Comparison of ENCODE assay signal across 12 cellular contexts in the genomic region with DNA sequence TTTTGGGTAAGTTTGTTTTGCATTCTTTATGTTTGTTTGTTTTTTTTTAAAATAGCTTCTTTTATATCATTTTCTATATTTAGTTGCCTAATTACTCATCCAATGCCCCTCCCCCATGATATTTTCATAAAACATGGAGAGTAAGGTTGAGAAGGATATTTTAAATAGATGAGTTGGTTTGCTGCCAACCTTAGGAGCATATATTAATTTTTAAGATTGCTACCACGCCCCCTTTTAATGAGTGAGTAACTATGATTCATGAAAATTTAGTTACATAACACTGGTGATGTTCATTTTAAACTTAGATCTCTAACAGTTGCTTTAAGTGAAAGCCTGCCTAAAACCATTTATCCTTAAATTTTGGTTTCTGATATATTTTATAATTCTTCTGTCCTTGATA. TPM values are rescaled to one million over a fixed set of nuclear protein-coding genes. Genes with fewer than 3 reads are reported as not detected.
A peak's percentile ranks its signal among the peaks of the same experiment; 100 is the strongest.
DNase-seq lines count a peak whose midpoint lies in the region; ATAC-seq, FAIRE-seq and TF ChIP-seq lines count a peak whose summit lies in the region.
"Had no signal": no experiment of that assay in that cellular context is flagged by ENCODE, and none has a peak within 500 bp of the region (broad histone marks: within the 10 kb centered on the region; RNA-seq: fewer than 3 reads in every experiment).

No MANE protein-coding gene starts in this region.

- no peaks in the 10 kb centered on the region for H3K27me3 Mint-ChIP-seq in activated naive CD4-positive, alpha-beta T cell treated with anti-CD3 and anti-CD28 coated beads, Interleukin-2, amount 50 U/mL, for 24 hours
- no peaks in the 10 kb centered on the region for H3K27me3 Mint-ChIP-seq in stimulated activated naive CD8-positive, alpha-beta T cell treated with anti-CD3 and anti-CD28 coated beads, Interleukin-15, amount 100 ng/mL, for 72 hours
- H3K27me3 Mint-ChIP-seq: IgD-negative memory B cell had no signal

- no peaks in the 10 kb centered on the region for H3K9me3 ChIP-seq in effector memory CD4-positive, alpha-beta T cell (ENCODE audit: control insufficient read depth, low read length)
- no peaks in the 10 kb centered on the region for H3K9me3 ChIP-seq in small intestine (ENCODE audit: control insufficient read depth, low read depth)
- H3K9me3 ChIP-seq: uterus had no signal

- H3K36me3 ChIP-seq in effector memory CD4-positive, alpha-beta T cell (ENCODE audit: control insufficient read depth, insufficient read depth, low read length) = peaks cover 69% of the 10 kb centered on the region
- peaks cover 13 to 22% of the 10 kb centered on the region in 2 donors for H3K36me3 ChIP-seq in small intestine (ENCODE audit: control insufficient read depth in 2 of 2, insufficient read depth in 2 of 2, low read length in 2 of 2)
- H3K36me3 ChIP-seq: uterus had no signal

- peak overlapping the region; percentile 49 for H3K27ac ChIP-seq in effector memory CD4-positive, alpha-beta T cell (ENCODE audit: insufficient read depth, low read length, poor library complexity, severe bottlenecking)
- no peak overlapping the region for H3K27ac ChIP-seq in small intestine (ENCODE audit: low read depth in 1 of 2, low read length in 1 of 2)
- H3K27ac ChIP-seq: uterus had no signal

- DNase-seq in activated naive CD4-positive, alpha-beta T cell treated with anti-CD3 and anti-CD28 coated beads, Interleukin-2, amount 50 U/mL, for 16 hours = no peak
- DNase-seq in effector memory CD4-positive, alpha-beta T cell = no peak
- no peak for DNase-seq in stimulated activated naive CD8-positive, alpha-beta T cell treated with anti-CD3 and anti-CD28 coated beads, Interleukin-15, amount 100 ng/mL, for 72 hours
- DNase-seq in RPMI8226 (no peak), NOMO-1 (lab: John Stamatoyannopoulos, UW; ENCODE audit: unreplicated experiment in 2 of 2) (no peak), small intestine (no peak)
- DNase-seq: NCI-H1417 treated with DMSO at 0.1 percent for 48 hours, NCI-H510A, uterus had no signal

- H3K4me1 Mint-ChIP-seq in activated naive CD4-positive, alpha-beta T cell treated with anti-CD3 and anti-CD28 coated beads, Interleukin-2, amount 50 U/mL, for 24 hours = peaks cover 26% of the 10 kb centered on the region
- H3K4me1 Mint-ChIP-seq in stimulated activated naive CD8-positive, alpha-beta T cell treated with anti-CD3 and anti-CD28 coated beads, Interleukin-15, amount 100 ng/mL, for 72 hours = peaks cover 60% of the 10 kb centered on the region
- H3K4me1 Mint-ChIP-seq: IgD-negative memory B cell had no signal

- peaks cover 14% of the 10 kb centered on the region for H3K4me1 ChIP-seq in effector memory CD4-positive, alpha-beta T cell (ENCODE audit: control insufficient read depth, insufficient read depth, low read length, poor library complexity, severe bottlenecking)
- H3K4me1 ChIP-seq in small intestine (ENCODE audit: control insufficient read depth in 2 of 2, insufficient read depth in 1 of 2, low read depth in 1 of 2, low read length in 1 of 2) = no peaks in the 10 kb centered on the region
- H3K4me1 ChIP-seq: uterus had no signal

- peak overlapping the region; percentile 16 for H3K4me3 Mint-ChIP-seq in activated naive CD4-positive, alpha-beta T cell treated with anti-CD3 and anti-CD28 coated beads, Interleukin-2, amount 50 U/mL, for 24 hours
- H3K4me3 Mint-ChIP-seq in stimulated activated naive CD8-positive, alpha-beta T cell treated with anti-CD3 and anti-CD28 coated beads, Interleukin-15, amount 100 ng/mL, for 72 hours = peak overlapping the region; percentile 27 to 37

- no peaks in the 10 kb centered on the region for H3K9me3 Mint-ChIP-seq in activated naive CD4-positive, alpha-beta T cell treated with anti-CD3 and anti-CD28 coated beads, Interleukin-2, amount 50 U/mL, for 24 hours
- no peaks in the 10 kb centered on the region for H3K9me3 Mint-ChIP-seq in stimulated activated naive CD8-positive, alpha-beta T cell treated with anti-CD3 and anti-CD28 coated beads, Interleukin-15, amount 100 ng/mL, for 72 hours
- H3K9me3 Mint-ChIP-seq: IgD-negative memory B cell had no signal

- H3K36me3 Mint-ChIP-seq in activated naive CD4-positive, alpha-beta T cell treated with anti-CD3 and anti-CD28 coated beads, Interleukin-2, amount 50 U/mL, for 24 hours = peaks cover 11% of the 10 kb centered on the region
- H3K36me3 Mint-ChIP-seq: IgD-negative memory B cell had no signal

- no peak overlapping the region for H3K4me3 ChIP-seq in effector memory CD4-positive, alpha-beta T cell (ENCODE audit: insufficient read depth, low read depth, low read length, poor library complexity, severe bottlenecking)
- no peak overlapping the region for H3K4me3 ChIP-seq in small intestine (ENCODE audit: low read depth in 1 of 2, low read length in 2 of 2)
- H3K4me3 ChIP-seq: uterus had no signal

- H3K27ac Mint-ChIP-seq in activated naive CD4-positive, alpha-beta T cell treated with anti-CD3 and anti-CD28 coated beads, Interleukin-2, amount 50 U/mL, for 24 hours = peak overlapping the region; percentile 74
- peak overlapping the region; percentile 74 to 96 for H3K27ac Mint-ChIP-seq in stimulated activated naive CD8-positive, alpha-beta T cell treated with anti-CD3 and anti-CD28 coated beads, Interleukin-15, amount 100 ng/mL, for 72 hours

- 85 to 95% (median 94%) methylated on average over 1 of the region's 1 CpG for WGBS in small intestine, 3 donors

- no peaks in the 10 kb centered on the region for H3K27me3 ChIP-seq in effector memory CD4-positive, alpha-beta T cell (replicated peaks; ENCODE audit: control insufficient read depth, insufficient read depth, low read length, poor library complexity, severe bottlenecking)
- no peaks in the 10 kb centered on the region for H3K27me3 ChIP-seq in small intestine (ENCODE audit: control insufficient read depth in 2 of 2, insufficient read depth in 2 of 2, low read length in 2 of 2)
- H3K27me3 ChIP-seq: uterus had no signal

- FAIRE-seq in small intestine (lab: Jason Lieb, UNC) = no peak

- peak; percentile 60 for ATAC-seq in SK-N-SH treated with all-trans-retinoic acid at 6 μM for 48 hours
- ATAC-seq in stimulated activated naive CD8-positive, alpha-beta T cell treated with anti-CD3 and anti-CD28 coated beads, Interleukin-15, amount 100 ng/mL, for 72 hours = no peak

TF ChIP-seq in SK-N-SH treated with all-trans-retinoic acid at 6 μM for 48 hours, 23 proteins besides CTCF, POLR2A, EP300 and RAD21:
- TF ChIP-seq RARB (CRISPR knock-in tag; IDR thresholded peaks at IDR 0.05) = no peak
- TF ChIP-seq, protein P1, sequence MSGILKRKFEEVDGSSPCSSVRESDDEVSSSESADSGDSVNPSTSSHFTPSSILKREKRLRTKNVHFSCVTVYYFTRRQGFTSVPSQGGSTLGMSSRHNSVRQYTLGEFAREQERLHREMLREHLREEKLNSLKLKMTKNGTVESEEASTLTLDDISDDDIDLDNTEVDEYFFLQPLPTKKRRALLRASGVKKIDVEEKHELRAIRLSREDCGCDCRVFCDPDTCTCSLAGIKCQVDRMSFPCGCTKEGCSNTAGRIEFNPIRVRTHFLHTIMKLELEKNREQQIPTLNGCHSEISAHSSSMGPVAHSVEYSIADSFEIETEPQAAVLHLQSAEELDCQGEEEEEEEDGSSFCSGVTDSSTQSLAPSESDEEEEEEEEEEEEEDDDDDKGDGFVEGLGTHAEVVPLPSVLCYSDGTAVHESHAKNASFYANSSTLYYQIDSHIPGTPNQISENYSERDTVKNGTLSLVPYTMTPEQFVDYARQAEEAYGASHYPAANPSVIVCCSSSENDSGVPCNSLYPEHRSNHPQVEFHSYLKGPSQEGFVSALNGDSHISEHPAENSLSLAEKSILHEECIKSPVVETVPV (CRISPR knock-in tag; IDR thresholded peaks at IDR 0.05) = no peak
- TF ChIP-seq BACH2 (CRISPR knock-in tag; IDR thresholded peaks at IDR 0.05; ENCODE audit: borderline replicate concordance) = no peak
- TF ChIP-seq ISL1 (CRISPR knock-in tag; IDR thresholded peaks at IDR 0.05) = 0 out of 2 replicates have a peak, but pooled peaks have one; percentile 19
- TF ChIP-seq PPARA (CRISPR knock-in tag; IDR thresholded peaks at IDR 0.05; ENCODE audit: borderline replicate concordance) = no peak
- TF ChIP-seq ZFP3 (CRISPR knock-in tag; IDR thresholded peaks at IDR 0.05) = no peak

RNA-seq across cellular contexts. Expression of a gene that starts 18.7 kb away (rescaled TPM):
- 10 to 100 TPM; 45.9 to 64.0 (median 63.5) TPM for polyA plus RNA-seq in small intestine
